ENCODE assay signal across 8 cellular contexts in genomic region chr17:7315570-7316243, GRCh38. TPM values are rescaled to one million over a fixed set of nuclear protein-coding genes. Genes with fewer than 3 reads are reported as not detected.
DNase-seq lines count a peak whose midpoint lies in the region; ATAC-seq and TF ChIP-seq lines count a peak whose summit lies in the region.

No MANE protein-coding gene starts in this region.

- ATAC-seq in natural killer cell (no peak), GM21737 (IDR thresholded peaks at IDR 0.05; ENCODE audit: unreplicated experiment) (no peak)

- no peaks in the 10 kb centered on the region for H3K27me3 ChIP-seq in CD4-positive, alpha-beta memory T cell (ENCODE audit: insufficient read depth, low read length)
- no peaks in the 10 kb centered on the region for H3K27me3 ChIP-seq in MM.1S (replicated peaks; ENCODE audit: insufficient read depth, low read length)
- H3K27me3 ChIP-seq in effector memory CD4-positive, alpha-beta T cell (replicated peaks; ENCODE audit: control insufficient read depth, insufficient read depth, low read length, poor library complexity, severe bottlenecking) = no peaks in the 10 kb centered on the region

- H3K4me1 Mint-ChIP-seq in CD4-positive, alpha-beta memory T cell = peaks cover 21 to 57% (median 36%) of the 10 kb centered on the region in 4 donors
- peaks cover 26 to 50% of the 10 kb centered on the region in 2 donors for H3K4me1 Mint-ChIP-seq in natural killer cell

- H3K9me3 Mint-ChIP-seq in CD4-positive, alpha-beta memory T cell = peaks cover 0 to 7% (median 0%) of the 10 kb centered on the region in 8 donors
- H3K9me3 Mint-ChIP-seq in natural killer cell = no peaks in the 10 kb centered on the region

- H3K9ac ChIP-seq in MM.1S (ENCODE audit: low read length) = peak overlapping the region; percentile 70

- H3K27ac ChIP-seq in CD4-positive, alpha-beta memory T cell (ENCODE audit: low read depth, low read length) = peak overlapping the region; percentile 83
- H3K27ac ChIP-seq in MM.1S (ENCODE audit: low read length) = peak overlapping the region; percentile 63; the same call in 1 of the 2 replicates
- peak overlapping the region; percentile 75 for H3K27ac ChIP-seq in effector memory CD4-positive, alpha-beta T cell (ENCODE audit: insufficient read depth, low read length, poor library complexity, severe bottlenecking)

- peaks cover 44 to 67% of the 10 kb centered on the region in 2 donors for H3K36me3 Mint-ChIP-seq in CD4-positive, alpha-beta memory T cell
- H3K36me3 Mint-ChIP-seq in natural killer cell = peaks cover 4% of the 10 kb centered on the region

- TF ChIP-seq CTCF in MM.1S (IDR thresholded peaks at IDR 0.05; ENCODE audit: low read length) = no peak
- TF ChIP-seq CTCF in natural killer cell (IDR thresholded peaks at IDR 0.05) = no peak

- POLR2A ChIA-PET in CD4-positive, alpha-beta memory T cell (lab: Charles Lee; ENCODE audit: partially characterized antibody) = interaction anchor here (0.6 to 9.3 kb wide), 22 partner anchors 10 to 371 kb away, joined by 3 to 187 read pairs (median 6); partner anchors contain the start of genes ACADVL, ACAP1, DLG4 and DVL2

- no peaks in the 10 kb centered on the region for H3K9me2 ChIP-seq in MM.1S (replicated peaks; ENCODE audit: insufficient read depth, low read length)

- peaks cover 40% of the 10 kb centered on the region for H3F3A ChIP-seq in MM.1S (ENCODE audit: insufficient read depth, low read length)

- peaks cover 42% of the 10 kb centered on the region for H3K4me1 ChIP-seq in CD4-positive, alpha-beta memory T cell (ENCODE audit: insufficient read depth, low read length)
- peaks cover 8% of the 10 kb centered on the region for H3K4me1 ChIP-seq in MM.1S (ENCODE audit: low read length)
- peaks cover 30% of the 10 kb centered on the region for H3K4me1 ChIP-seq in effector memory CD4-positive, alpha-beta T cell (ENCODE audit: control insufficient read depth, insufficient read depth, low read length, poor library complexity, severe bottlenecking)

- DNase-seq in CD4-positive, alpha-beta memory T cell = no peak
- DNase-seq in MM.1S (no peak), natural killer cell (peak; percentile 17), DMS 273 (lab: John Stamatoyannopoulos, UW; ENCODE audit: unreplicated experiment) (no peak), AG08396 (ENCODE audit: low spot score) (no peak)
- DNase-seq in effector memory CD4-positive, alpha-beta T cell = no peak
- no peak for DNase-seq in activated CD4-positive, CD25-positive, alpha-beta regulatory T cell treated with anti-CD3 and anti-CD28 coated beads, Interleukin-2, amount 50 U/mL, for 72 hours

- no peaks in the 10 kb centered on the region for H3K27me3 Mint-ChIP-seq in CD4-positive, alpha-beta memory T cell
- H3K27me3 Mint-ChIP-seq in natural killer cell (ENCODE audit: low read depth in 2 of 2) = no peaks in the 10 kb centered on the region

- peak overlapping the region; percentile 68 to 76 for H3K4me3 ChIP-seq in CD4-positive, alpha-beta memory T cell (ENCODE audit: low read length in 2 of 2)
- peak overlapping the region; percentile 69 for H3K4me3 ChIP-seq in MM.1S (ENCODE audit: low read length)
- peak overlapping the region; percentile 63 for H3K4me3 ChIP-seq in effector memory CD4-positive, alpha-beta T cell (ENCODE audit: insufficient read depth, low read depth, low read length, poor library complexity, severe bottlenecking)

- CTCF ChIA-PET in CD4-positive, alpha-beta memory T cell (lab: Charles Lee; ENCODE audit: partially characterized antibody) = interaction anchor here (1.0 to 4.2 kb wide), 5 partner anchors 9 to 121 kb away, joined by 3 to 21 read pairs (median 5); partner anchors contain the start of gene ACAP1

- peak overlapping the region; percentile 47; the same call in 1 of the 2 replicates for H2AFZ ChIP-seq in MM.1S (ENCODE audit: low read length)

- peaks cover 42% of the 10 kb centered on the region for H3K79me2 ChIP-seq in MM.1S (ENCODE audit: low read length)

- peaks cover 52% of the 10 kb centered on the region for H3K36me3 ChIP-seq in CD4-positive, alpha-beta memory T cell (ENCODE audit: insufficient read depth, low read length)
- peaks cover 4% of the 10 kb centered on the region; the same call in 1 of the 2 replicates for H3K36me3 ChIP-seq in MM.1S (replicated peaks; ENCODE audit: insufficient read depth, low read length)
- H3K36me3 ChIP-seq in effector memory CD4-positive, alpha-beta T cell (ENCODE audit: control insufficient read depth, insufficient read depth, low read length) = peaks cover 61% of the 10 kb centered on the region

- H3K4me3 Mint-ChIP-seq in CD4-positive, alpha-beta memory T cell = peak overlapping the region; percentile 80 to 97 (median 92)
- peak overlapping the region; percentile 97 for H3K4me3 Mint-ChIP-seq in natural killer cell

- H3K4me2 ChIP-seq in MM.1S (ENCODE audit: low read depth, low read length) = peak overlapping the region; percentile 98

- intact Hi-C loops in CD4-positive, alpha-beta memory T cell (cut with micrococcal nuclease) = loop anchor here (1.0 kb wide), 2 partner anchors 8 to 14 kb away; partner anchors contain the start of genes EIF5A and NEURL4
- intact Hi-C loops in natural killer cell (cut with micrococcal nuclease) = loop anchor here (2.0 kb wide), 1 partner anchor 13 kb away; the partner anchor contains the start of gene NEURL4

- H3K9me3 ChIP-seq in CD4-positive, alpha-beta memory T cell (ENCODE audit: control insufficient read depth in 1 of 2, low read length in 2 of 2) = no peaks in the 10 kb centered on the region
- H3K9me3 ChIP-seq in MM.1S (replicated peaks; ENCODE audit: insufficient read depth, low read length) = no peaks in the 10 kb centered on the region
- H3K9me3 ChIP-seq in effector memory CD4-positive, alpha-beta T cell (ENCODE audit: control insufficient read depth, low read length) = no peaks in the 10 kb centered on the region

- H3K27ac Mint-ChIP-seq in CD4-positive, alpha-beta memory T cell = peak overlapping the region; percentile 92 to 98 (median 96)
- H3K27ac Mint-ChIP-seq in natural killer cell = peak overlapping the region; percentile 91 to 99

- H4K20me1 ChIP-seq in MM.1S (ENCODE audit: insufficient read depth, low read length) = peaks cover 15% of the 10 kb centered on the region

RNA-seq across cellular contexts. Expression of gene GPS2, which starts 0.5 kb away (rescaled TPM):
- 100 to 1,000 TPM; 127 to 132 TPM for total RNA-seq in CD4-positive, alpha-beta memory T cell
- 100 to 1,000 TPM; 101 to 120 TPM for polyA plus RNA-seq in CD4-positive, alpha-beta memory T cell
- total RNA-seq in natural killer cell = 100 to 1,000 TPM; 132 to 146 (median 133) TPM

RNA-seq across cellular contexts. Expression of gene EIF5A, which starts 8.3 kb away (rescaled TPM):
- 100 to 1,000 TPM; 240 to 244 TPM for total RNA-seq in CD4-positive, alpha-beta memory T cell
- 100 to 1,000 TPM; 230 to 850 TPM for polyA plus RNA-seq in CD4-positive, alpha-beta memory T cell
- total RNA-seq in natural killer cell = 100 to 1,000 TPM; 483 to 608 (median 492) TPM

RNA-seq across cellular contexts. Expression of gene NEURL4, which starts 13.4 kb away (rescaled TPM):
- total RNA-seq in CD4-positive, alpha-beta memory T cell = 10 to 100 TPM; 73.8 to 81.6 TPM
- 1 to 10 TPM in 1 of 2 donors, under 1 TPM in 1; 0.97 to 2.4 TPM for polyA plus RNA-seq in CD4-positive, alpha-beta memory T cell
- total RNA-seq in natural killer cell = 10 to 100 TPM; 48.9 to 57.9 (median 51.4) TPM

RNA-seq across cellular contexts. Expression of gene ACAP1, which starts 20.6 kb away (rescaled TPM):
- total RNA-seq in CD4-positive, alpha-beta memory T cell = 100 to 1,000 TPM; 507 to 516 TPM
- polyA plus RNA-seq in CD4-positive, alpha-beta memory T cell = 100 to 1,000 TPM; 261 to 264 TPM
- total RNA-seq in natural killer cell = 100 to 1,000 TPM; 526 to 590 (median 540) TPM

RNA-seq across cellular contexts. Expression of gene YBX2, which starts 21.3 kb away (rescaled TPM):
- total RNA-seq in CD4-positive, alpha-beta memory T cell = under 1 TPM; 0.26 to 0.39 TPM
- not detected for polyA plus RNA-seq in CD4-positive, alpha-beta memory T cell
- total RNA-seq in natural killer cell = under 1 TPM in 1 of 3 donors, not detected in 2; 0.05 TPM
